Comparison of ENCODE assay signal across 8 cellular contexts in genomic region chr4:80138556-80139538, GRCh38. TPM values are rescaled to one million over a fixed set of nuclear protein-coding genes. Genes with fewer than 3 reads are reported as not detected.
DNase-seq lines count a peak whose midpoint lies in the region; ATAC-seq and TF ChIP-seq lines count a peak whose summit lies in the region.

No MANE protein-coding gene starts in this region.

- H3K36me3 ChIP-seq in Peyer's patch = no peaks in the 10 kb centered on the region

- DNase-seq in Peyer's patch (peak in 2 of 3 donors; percentile 44 to 70), amniotic epithelial cell (ENCODE audit: low read depth) (peak; percentile 48), amygdala (lab: John Stamatoyannopoulos, UW) (no peak), hepatic stellate cell (ENCODE audit: low spot score) (no peak), T1000 (lab: John Stamatoyannopoulos, UW) (no peak)
- DNase-seq in stimulated activated CD8-positive, alpha-beta memory T cell treated with anti-CD3 and anti-CD28 coated beads, Interleukin-15, amount 100 ng/mL, for 48 hours (ENCODE audit: low read depth in 2 of 2) = peak; percentile 21 to 26

- ATAC-seq in GM18502 (IDR thresholded peaks at IDR 0.05; ENCODE audit: poor library complexity, unreplicated experiment) = peak; percentile 99
- ATAC-seq in HG02798 (IDR thresholded peaks at IDR 0.05; ENCODE audit: poor library complexity, unreplicated experiment) = peak; percentile 83

- peak overlapping the region in 1 of 4 donors; percentile 20 for H3K27ac ChIP-seq in Peyer's patch

- H3K4me1 ChIP-seq in Peyer's patch = no peaks in the 10 kb centered on the region

- no peak for TF ChIP-seq POLR2A in Peyer's patch (IDR thresholded peaks at IDR 0.05)

- TF ChIP-seq CTCF in Peyer's patch (IDR thresholded peaks at IDR 0.05) = no peak

- H3K4me3 ChIP-seq in Peyer's patch = no peak overlapping the region

- no peaks in the 10 kb centered on the region for H3K9me3 ChIP-seq in Peyer's patch

- H3K27me3 ChIP-seq in Peyer's patch = no peaks in the 10 kb centered on the region

RNA-seq across cellular contexts. Expression of gene PRDM8, which starts 58.5 kb away (rescaled TPM):
- total RNA-seq in Peyer's patch = 1 to 10 TPM in 2 of 4 donors, under 1 TPM in 2; 0.35 to 5.8 (median 3.3) TPM

Comparison
In these comparisons a context has a peak if more than half of its experiments do, and no peak if none do; other contexts are left out.
1. DNase-seq: peak in Peyer's patch (2 of 3), amniotic epithelial cell (single experiment) and stimulated activated CD8-positive, alpha-beta memory T cell treated with anti-CD3 and anti-CD28 coated beads, Interleukin-15, amount 100 ng/mL, for 48 hours (2 of 2); none in amygdala (0 of 56), hepatic stellate cell (single experiment) and T1000 (single experiment).